In the genomic region with DNA sequence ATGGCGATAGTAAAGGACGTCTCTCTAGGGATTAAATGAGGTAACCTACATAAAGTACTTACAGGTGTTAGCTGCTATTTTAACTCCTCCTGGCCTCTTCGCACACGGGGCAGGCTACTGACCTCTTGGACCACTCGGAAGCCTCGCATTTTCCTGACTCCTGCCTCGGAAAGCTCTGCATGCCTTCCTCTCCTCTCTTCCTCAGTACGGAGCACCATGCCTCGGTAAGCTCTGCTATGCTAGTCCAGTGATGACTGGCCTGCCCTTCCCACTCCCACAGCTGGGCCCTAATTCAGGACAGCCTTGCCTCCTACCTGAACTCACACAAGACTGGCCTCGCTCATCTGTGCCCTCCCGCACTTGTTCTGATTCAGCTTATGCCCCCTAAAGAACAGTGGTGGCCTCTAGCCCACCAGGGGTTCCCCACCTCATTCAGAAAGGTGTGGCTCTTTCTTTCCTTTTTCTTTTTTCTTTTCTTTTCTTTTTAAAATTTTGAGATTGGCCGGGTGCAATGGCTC, we compare ENCODE assay signal across 24 cellular contexts.
"Had no signal": no experiment of that assay in that cellular context is flagged by ENCODE, and none has a peak within 500 bp of the region (broad histone marks: within the 10 kb centered on the region; RNA-seq: fewer than 3 reads in every experiment).

No MANE protein-coding gene starts in this region.

- H3K9me3 Mint-ChIP-seq: activated naive CD4-positive, alpha-beta T cell treated with anti-CD3 and anti-CD28 coated beads, Interleukin-2, amount 10 ng/mL, durations not matched to agents 7 days and 5 days; activated T-helper 2 cell treated with anti-CD3 and anti-CD28 coated beads, Interferon-gamma antibody, Interleukin-2, Interleukin-4, amounts not matched to agents 10 μg/mL and 5 μg/mL and 100 μg/mL, durations not matched to agents 14 hours and 24 hours and 36 hours; IgD-negative memory B cell; T-cell had no signal

- DNase-seq: activated CD4-positive, alpha-beta memory T cell treated with anti-CD3 and anti-CD28 coated beads, Interleukin-2, amount 10 ng/mL, durations not matched to agents 7 days and 5 days; activated CD4-positive, alpha-beta T cell treated with anti-CD3 and anti-CD28 coated beads for 36 hours; activated CD4-positive, alpha-beta T cell treated with anti-CD3 and anti-CD28 coated beads, Interleukin-2, amount 50 U/mL, for 1 hour; activated CD4-positive, CD25-positive, alpha-beta regulatory T cell; activated gamma-delta T cell treated with Interleukin-2 at 50 U/mL for 16 hours; activated naive CD4-positive, alpha-beta T cell treated with anti-CD3 and anti-CD28 coated beads, Interleukin-2, amount 10 ng/mL, durations not matched to agents 7 days and 5 days; activated T-cell treated with anti-CD3 and anti-CD28 coated beads for 4 hours; activated T-cell treated with anti-CD3 and anti-CD28 coated beads, Interleukin-2, amount 50 U/mL, for 48 hours; KG1; NCI-H1092; NCI-H1417; NCI-H1930; NCI-H2171 treated with DMSO at 0.1 percent for 48 hours; NCI-H345; NCI-H510A; NCI-H526 treated with DMSO at 0.1 percent for 48 hours; NCI-H82; T-cell; T-helper 2 cell; T1000 had no signal

- H3K27me3 Mint-ChIP-seq: activated CD4-positive, alpha-beta T cell treated with anti-CD3 and anti-CD28 coated beads for 36 hours; T-cell had no signal

- H3K27ac Mint-ChIP-seq: activated CD4-positive, alpha-beta memory T cell treated with anti-CD3 and anti-CD28 coated beads, Interleukin-2, amount 10 ng/mL, durations not matched to agents 7 days and 5 days; activated CD4-positive, alpha-beta T cell treated with anti-CD3 and anti-CD28 coated beads for 36 hours; activated naive CD4-positive, alpha-beta T cell treated with anti-CD3 and anti-CD28 coated beads, Interleukin-2, amount 10 ng/mL, durations not matched to agents 7 days and 5 days; activated T-helper 2 cell treated with anti-CD3 and anti-CD28 coated beads, Interferon-gamma antibody, Interleukin-2, Interleukin-4, amounts not matched to agents 10 μg/mL and 5 μg/mL and 100 μg/mL, durations not matched to agents 14 hours and 24 hours and 36 hours; T-cell had no signal

- H3K27ac ChIP-seq: SK-N-MC, VCaP had no signal

- H3K4me3 Mint-ChIP-seq: activated CD4-positive, alpha-beta memory T cell treated with anti-CD3 and anti-CD28 coated beads, Interleukin-2, amount 10 ng/mL, durations not matched to agents 7 days and 5 days; activated CD4-positive, alpha-beta T cell treated with anti-CD3 and anti-CD28 coated beads for 36 hours; activated naive CD4-positive, alpha-beta T cell treated with anti-CD3 and anti-CD28 coated beads, Interleukin-2, amount 10 ng/mL, durations not matched to agents 7 days and 5 days; IgD-negative memory B cell; T-cell had no signal

- ATAC-seq: activated CD4-positive, alpha-beta T cell treated with anti-CD3 and anti-CD28 coated beads for 36 hours; T-cell had no signal

- H3K36me3 Mint-ChIP-seq: activated naive CD4-positive, alpha-beta T cell treated with anti-CD3 and anti-CD28 coated beads, Interleukin-2, amount 10 ng/mL, durations not matched to agents 7 days and 5 days; IgD-negative memory B cell; T-cell had no signal

- H3K4me3 ChIP-seq: SK-N-MC had no signal
